8 cellular contexts compared by ENCODE assay signal in the genomic region with DNA sequence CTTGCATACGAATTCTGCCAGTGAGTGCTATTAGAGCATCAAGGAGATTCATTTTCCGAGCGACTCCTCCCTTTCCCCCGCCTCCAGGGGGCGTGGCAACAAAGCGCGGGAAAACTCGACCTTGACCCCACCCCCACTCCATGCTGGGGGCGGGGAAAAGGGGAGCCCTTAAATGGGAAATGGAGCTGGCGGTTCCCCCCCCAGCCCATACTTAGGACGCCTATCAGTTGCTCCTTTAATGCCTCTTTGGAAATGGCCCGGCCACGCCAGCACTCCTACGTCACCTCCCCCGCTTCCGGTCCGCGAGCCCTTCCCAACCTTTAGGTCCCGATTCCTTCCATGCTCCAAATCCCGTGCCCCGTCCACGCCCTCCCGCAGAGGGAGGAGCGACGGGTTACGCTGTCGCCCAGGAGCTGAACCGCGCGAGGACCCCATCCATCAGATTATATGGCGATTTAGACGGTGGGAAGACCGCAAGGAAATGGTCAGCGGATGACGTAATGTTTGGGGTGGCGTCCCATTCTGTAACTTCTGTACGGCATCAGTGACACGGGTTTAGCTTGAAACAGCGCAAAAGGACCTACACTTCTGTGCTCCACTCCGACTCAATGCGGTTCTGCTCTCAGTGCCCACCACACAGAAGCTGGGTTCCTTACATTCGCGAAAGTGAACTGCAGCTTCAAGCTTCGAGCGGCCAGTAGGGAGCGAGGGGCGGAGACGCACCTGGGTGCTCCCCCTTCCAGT. TPM values are rescaled to one million over a fixed set of nuclear protein-coding genes. Genes with fewer than 3 reads are reported as not detected.
DNase-seq lines count a peak whose midpoint lies in the region; ATAC-seq, FAIRE-seq and TF ChIP-seq lines count a peak whose summit lies in the region.

No MANE protein-coding gene starts in this region.

- H3K4me3 Mint-ChIP-seq in T-helper 17 cell = peak overlapping the region; percentile 97

- FAIRE-seq in GM12892 (lab: Jason Lieb, UNC) = no peak

- intact Hi-C loops in left ventricle myocardium superior (cut with micrococcal nuclease) (no loop called here), prostate gland (cut with DNase I) (loop anchor here (5.0 kb wide), 2 partner anchors 61 to 121 kb away; no protein-coding TSS in a partner anchor)

- H3K4me3 ChIP-seq in prostate gland (peak overlapping the region; percentile 68 to 73), urinary bladder (ENCODE audit: low read depth, low read length) (peak overlapping the region; percentile 40)

- no peaks in the 10 kb centered on the region for H3K27me3 ChIP-seq in prostate gland (replicated peaks; ENCODE audit: insufficient read depth)

- no peaks in the 10 kb centered on the region for H3K9me3 ChIP-seq in T-helper 17 cell (ENCODE audit: control insufficient read depth, low read length, poor library complexity, severe bottlenecking)
- H3K9me3 ChIP-seq in prostate gland = no peaks in the 10 kb centered on the region

- H3K36me3 Mint-ChIP-seq in T-helper 17 cell (ENCODE audit: low read depth) = peaks cover 4% of the 10 kb centered on the region

- no peaks in the 10 kb centered on the region for H3K27me3 Mint-ChIP-seq in T-helper 17 cell

- DNase-seq in GM12892 (ENCODE audit: insufficient read length) (peak; percentile 86), NCI-H1694 treated with DMSO at 0.1 percent for 48 hours (lab: John Stamatoyannopoulos, UW) (peak; percentile 99), T-helper 17 cell (peak; percentile 86 to 96 (median 93)), left ventricle myocardium superior (peak; percentile 96), prostate gland (ENCODE audit: low spot score) (peak; percentile 95)

- H3K27ac ChIP-seq in angular gyrus (ENCODE audit: low read depth, low read length) (peak overlapping the region; percentile 97), prostate gland (peak overlapping the region; percentile 98 to 99), urinary bladder (ENCODE audit: low read depth) (peak overlapping the region; percentile 93)

- H3K36me3 ChIP-seq in prostate gland = no peaks in the 10 kb centered on the region
- no peaks in the 10 kb centered on the region for H3K36me3 ChIP-seq in urinary bladder (ENCODE audit: insufficient read depth)

- TF ChIP-seq POLR2A in GM12892 (IDR thresholded peaks at IDR 0.05; ENCODE audit: low read depth, low read length) = peak; percentile 85
- TF ChIP-seq POLR2A in prostate gland (IDR thresholded peaks at IDR 0.05) = peak; percentile 60

- TF ChIP-seq CTCF in prostate gland (IDR thresholded peaks at IDR 0.05) = peak; percentile 28 to 89 (median 72)

- H3K4me1 Mint-ChIP-seq in T-helper 17 cell = peaks cover 49% of the 10 kb centered on the region

- under 1% methylated on average over 48 of the region's 48 CpGs for WGBS in prostate gland
- under 1% methylated on average over 48 of the region's 48 CpGs for WGBS in urinary bladder

- ATAC-seq in HG02885 (IDR thresholded peaks at IDR 0.05; ENCODE audit: poor library complexity, unreplicated experiment) (peak; percentile 30), T-helper 17 cell (peak; percentile 55), left ventricle myocardium superior (peak; percentile 82)

- H3K4me1 ChIP-seq in prostate gland (replicated peaks) (no peaks in the 10 kb centered on the region), urinary bladder (ENCODE audit: insufficient read depth) (no peaks in the 10 kb centered on the region)

- peak overlapping the region; percentile 95 for H3K27ac Mint-ChIP-seq in T-helper 17 cell

RNA-seq across cellular contexts. Expression of gene ZNF687, which starts 0.7 kb away (rescaled TPM):
- polyA plus RNA-seq in GM12892 (2012; ENCODE audit: missing spikeins) = 9.3 TPM
- 10 to 100 TPM; 25.9 to 33.8 TPM for total RNA-seq in T-helper 17 cell
- 11.7 TPM for total RNA-seq in left ventricle myocardium superior
- 10 to 100 TPM; 30.1 to 46.4 TPM for total RNA-seq in prostate gland
- total RNA-seq in urinary bladder = 8.1 TPM
- 15.9 TPM for polyA plus RNA-seq in urinary bladder

RNA-seq across cellular contexts. Expression of gene PSMD4, which starts 26.9 kb away (rescaled TPM):
- polyA plus RNA-seq in GM12892 (2012; ENCODE audit: missing spikeins) = 182 TPM
- total RNA-seq in T-helper 17 cell (10 to 100 TPM; 78.4 to 86.0 TPM), left ventricle myocardium superior (149 TPM), prostate gland (100 to 1,000 TPM in 1 of 2 donors, 10 to 100 TPM in 1; 96.1 to 116 TPM), urinary bladder (77.2 TPM)
- polyA plus RNA-seq in urinary bladder = 191 TPM

RNA-seq across cellular contexts. Expression of gene PI4KB, which starts 45.8 kb away (rescaled TPM):
- 37.4 TPM for polyA plus RNA-seq in GM12892 (2012; ENCODE audit: missing spikeins)
- total RNA-seq in T-helper 17 cell = 10 to 100 TPM; 73.5 to 81.4 TPM
- 46.8 TPM for total RNA-seq in left ventricle myocardium superior
- total RNA-seq in prostate gland = 10 to 100 TPM; 60.7 to 91.9 TPM
- total RNA-seq in urinary bladder = 26.5 TPM
- polyA plus RNA-seq in urinary bladder = 45.5 TPM

Comparison
In these comparisons a context has a peak if more than half of its experiments do, and no peak if none do; other contexts are left out.
1. Peak in every context shown above with its lines: DNase-seq, ATAC-seq, H3K4me3 ChIP-seq and H3K27ac ChIP-seq.
2. ATAC-seq: peak in every context shown above with its lines; median percentile 82 in left ventricle myocardium superior; 55 in T-helper 17 cell; 30 in HG02885.